Comparison of ENCODE assay signal across 1 cellular context in the genomic region with DNA sequence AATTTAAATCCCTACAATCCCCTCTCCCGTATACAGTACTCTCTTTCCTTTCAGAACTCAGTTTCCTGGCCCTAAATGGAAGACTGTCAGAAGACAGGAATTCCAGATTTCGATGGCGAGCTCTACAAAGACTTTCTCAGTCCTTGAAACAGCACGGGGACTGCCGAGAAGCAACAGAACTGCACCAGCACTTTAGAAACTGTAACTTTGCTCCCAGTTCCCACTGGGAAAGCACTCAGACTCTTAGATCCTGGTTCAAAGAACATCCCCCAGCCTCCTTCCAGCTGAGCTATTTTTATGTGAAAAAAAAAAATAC.
TF ChIP-seq lines count a peak whose summit lies in the region.

No MANE protein-coding gene starts in this region.

TF ChIP-seq in HepG2, 621 proteins besides CTCF, POLR2A, EP300 and RAD21:
- TF ChIP-seq MLXIP (CRISPR knock-in tag; IDR thresholded peaks at IDR 0.05; ENCODE audit: borderline replicate concordance): no peak
- TF ChIP-seq ZNF224 (CRISPR knock-in tag; IDR thresholded peaks at IDR 0.05): no peak
- no peak for TF ChIP-seq IKZF4 (CRISPR knock-in tag; IDR thresholded peaks at IDR 0.05; ENCODE audit: borderline replicate concordance, low read depth, not compliant biosample characterization)
- no peak for TF ChIP-seq MTF2 (CRISPR knock-in tag; IDR thresholded peaks at IDR 0.05; ENCODE audit: borderline replicate concordance)
